1 cellular context compared by ENCODE assay signal in genomic region chr13:39410089-39410901, GRCh38.
TF ChIP-seq lines count a peak whose summit lies in the region.

No MANE protein-coding gene starts in this region.

TF ChIP-seq in GM23338, 12 proteins besides CTCF, POLR2A, EP300 and RAD21 (continued from another document):
- TF ChIP-seq, protein P1, sequence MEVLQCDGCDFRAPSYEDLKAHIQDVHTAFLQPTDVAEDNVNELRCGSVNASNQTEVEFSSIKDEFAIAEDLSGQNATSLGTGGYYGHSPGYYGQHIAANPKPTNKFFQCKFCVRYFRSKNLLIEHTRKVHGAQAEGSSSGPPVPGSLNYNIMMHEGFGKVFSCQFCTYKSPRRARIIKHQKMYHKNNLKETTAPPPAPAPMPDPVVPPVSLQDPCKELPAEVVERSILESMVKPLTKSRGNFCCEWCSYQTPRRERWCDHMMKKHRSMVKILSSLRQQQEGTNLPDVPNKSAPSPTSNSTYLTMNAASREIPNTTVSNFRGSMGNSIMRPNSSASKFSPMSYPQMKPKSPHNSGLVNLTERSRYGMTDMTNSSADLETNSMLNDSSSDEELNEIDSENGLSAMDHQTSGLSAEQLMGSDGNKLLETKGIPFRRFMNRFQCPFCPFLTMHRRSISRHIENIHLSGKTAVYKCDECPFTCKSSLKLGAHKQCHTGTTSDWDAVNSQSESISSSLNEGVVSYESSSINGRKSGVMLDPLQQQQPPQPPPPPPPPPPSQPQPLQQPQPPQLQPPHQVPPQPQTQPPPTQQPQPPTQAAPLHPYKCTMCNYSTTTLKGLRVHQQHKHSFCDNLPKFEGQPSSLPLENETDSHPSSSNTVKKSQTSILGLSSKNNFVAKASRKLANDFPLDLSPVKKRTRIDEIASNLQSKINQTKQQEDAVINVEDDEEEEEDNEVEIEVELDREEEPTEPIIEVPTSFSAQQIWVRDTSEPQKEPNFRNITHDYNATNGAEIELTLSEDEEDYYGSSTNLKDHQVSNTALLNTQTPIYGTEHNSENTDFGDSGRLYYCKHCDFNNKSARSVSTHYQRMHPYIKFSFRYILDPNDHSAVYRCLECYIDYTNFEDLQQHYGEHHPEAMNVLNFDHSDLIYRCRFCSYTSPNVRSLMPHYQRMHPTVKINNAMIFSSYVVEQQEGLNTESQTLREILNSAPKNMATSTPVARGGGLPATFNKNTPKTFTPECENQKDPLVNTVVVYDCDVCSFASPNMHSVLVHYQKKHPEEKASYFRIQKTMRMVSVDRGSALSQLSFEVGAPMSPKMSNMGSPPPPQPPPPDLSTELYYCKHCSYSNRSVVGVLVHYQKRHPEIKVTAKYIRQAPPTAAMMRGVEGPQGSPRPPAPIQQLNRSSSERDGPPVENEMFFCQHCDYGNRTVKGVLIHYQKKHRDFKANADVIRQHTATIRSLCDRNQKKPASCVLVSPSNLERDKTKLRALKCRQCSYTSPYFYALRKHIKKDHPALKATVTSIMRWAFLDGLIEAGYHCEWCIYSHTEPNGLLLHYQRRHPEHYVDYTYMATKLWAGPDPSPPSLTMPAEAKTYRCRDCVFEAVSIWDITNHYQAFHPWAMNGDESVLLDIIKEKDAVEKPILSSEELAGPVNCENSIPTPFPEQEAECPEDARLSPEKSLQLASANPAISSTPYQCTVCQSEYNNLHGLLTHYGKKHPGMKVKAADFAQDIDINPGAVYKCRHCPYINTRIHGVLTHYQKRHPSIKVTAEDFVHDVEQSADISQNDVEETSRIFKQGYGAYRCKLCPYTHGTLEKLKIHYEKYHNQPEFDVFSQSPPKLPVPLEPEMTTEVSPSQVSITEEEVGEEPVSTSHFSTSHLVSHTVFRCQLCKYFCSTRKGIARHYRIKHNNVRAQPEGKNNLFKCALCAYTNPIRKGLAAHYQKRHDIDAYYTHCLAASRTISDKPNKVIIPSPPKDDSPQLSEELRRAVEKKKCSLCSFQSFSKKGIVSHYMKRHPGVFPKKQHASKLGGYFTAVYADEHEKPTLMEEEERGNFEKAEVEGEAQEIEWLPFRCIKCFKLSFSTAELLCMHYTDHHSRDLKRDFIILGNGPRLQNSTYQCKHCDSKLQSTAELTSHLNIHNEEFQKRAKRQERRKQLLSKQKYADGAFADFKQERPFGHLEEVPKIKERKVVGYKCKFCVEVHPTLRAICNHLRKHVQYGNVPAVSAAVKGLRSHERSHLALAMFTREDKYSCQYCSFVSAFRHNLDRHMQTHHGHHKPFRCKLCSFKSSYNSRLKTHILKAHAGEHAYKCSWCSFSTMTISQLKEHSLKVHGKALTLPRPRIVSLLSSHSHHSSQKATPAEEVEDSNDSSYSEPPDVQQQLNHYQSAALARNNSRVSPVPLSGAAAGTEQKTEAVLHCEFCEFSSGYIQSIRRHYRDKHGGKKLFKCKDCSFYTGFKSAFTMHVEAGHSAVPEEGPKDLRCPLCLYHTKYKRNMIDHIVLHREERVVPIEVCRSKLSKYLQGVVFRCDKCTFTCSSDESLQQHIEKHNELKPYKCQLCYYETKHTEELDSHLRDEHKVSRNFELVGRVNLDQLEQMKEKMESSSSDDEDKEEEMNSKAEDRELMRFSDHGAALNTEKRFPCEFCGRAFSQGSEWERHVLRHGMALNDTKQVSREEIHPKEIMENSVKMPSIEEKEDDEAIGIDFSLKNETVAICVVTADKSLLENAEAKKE (CRISPR knock-in tag; IDR thresholded peaks at IDR 0.05), result 0 out of 2 replicates have a peak, but pooled peaks have one; percentile 2
- TF ChIP-seq POLR2AphosphoS5 (IDR thresholded peaks at IDR 0.05; ENCODE audit: low read depth), result no peak
